Comparison of ENCODE assay signal across 23 cellular contexts in the genomic region with DNA sequence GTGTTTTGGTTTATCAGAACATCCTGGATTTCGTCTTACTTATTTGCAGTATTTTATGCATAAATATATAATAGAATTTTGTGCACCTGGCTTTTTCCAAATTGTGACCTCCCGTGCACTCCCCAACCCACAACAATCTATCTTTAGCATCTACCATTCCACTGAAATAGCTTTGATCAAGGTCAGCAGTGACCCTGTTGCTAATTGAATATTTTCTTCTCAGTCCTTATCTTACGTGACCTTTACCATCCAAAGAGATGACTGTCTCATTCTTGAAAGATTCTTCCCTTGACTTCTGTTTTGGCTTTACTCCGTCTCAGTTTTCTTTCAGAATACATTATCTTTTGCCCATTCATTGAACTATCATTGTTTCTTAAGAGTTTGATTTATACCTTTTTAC. TPM values are rescaled to one million over a fixed set of nuclear protein-coding genes. Genes with fewer than 3 reads are reported as not detected.
DNase-seq lines count a peak whose midpoint lies in the region; ATAC-seq and TF ChIP-seq lines count a peak whose summit lies in the region.
"Had no signal": no experiment of that assay in that cellular context is flagged by ENCODE, and none has a peak within 500 bp of the region (broad histone marks: within the 10 kb centered on the region; RNA-seq: fewer than 3 reads in every experiment).

No MANE protein-coding gene starts in this region.

- H3K9me3 Mint-ChIP-seq in dendritic cell treated with granulocyte-macrophage colony-stimulating factor and Interleukin-4, amounts not matched to agents 40 ng/mL and 50 ng/mL, for 4 days, result no peaks in the 10 kb centered on the region
- H3K9me3 Mint-ChIP-seq in stimulated activated memory B cell treated with anti-CD40 and anti-IgM and Interleukin-4, amounts not matched to agents 10 μg/mL and 1 μg/mL and 100 μg/mL, for 72 hours, result no peaks in the 10 kb centered on the region
- H3K9me3 Mint-ChIP-seq: CD14-positive monocyte; CD4-positive, alpha-beta T cell; CD8-positive, alpha-beta memory T cell; GM23338; H9 had no signal

- intact Hi-C loops in dendritic cell treated with granulocyte-macrophage colony-stimulating factor and Interleukin-4, amounts not matched to agents 40 ng/mL and 50 ng/mL, for 4 days (cut with micrococcal nuclease), result no loop called here
- intact Hi-C loops in psoas muscle (cut with DNase I), result no loop called here

- H3K27ac Mint-ChIP-seq in dendritic cell treated with granulocyte-macrophage colony-stimulating factor and Interleukin-4, amounts not matched to agents 40 ng/mL and 50 ng/mL, for 4 days, result peak overlapping the region; percentile 36
- peak overlapping the region; percentile 28 for H3K27ac Mint-ChIP-seq in stimulated activated memory B cell treated with anti-CD40 and anti-IgM and Interleukin-4, amounts not matched to agents 10 μg/mL and 1 μg/mL and 100 μg/mL, for 72 hours
- H3K27ac Mint-ChIP-seq: CD4-positive, alpha-beta T cell; H9 had no signal

- no peak overlapping the region for H3K4me3 Mint-ChIP-seq in dendritic cell treated with granulocyte-macrophage colony-stimulating factor and Interleukin-4, amounts not matched to agents 40 ng/mL and 50 ng/mL, for 4 days
- H3K4me3 Mint-ChIP-seq in stimulated activated memory B cell treated with anti-CD40 and anti-IgM and Interleukin-4, amounts not matched to agents 10 μg/mL and 1 μg/mL and 100 μg/mL, for 72 hours, result no peak overlapping the region
- H3K4me3 Mint-ChIP-seq: CD14-positive monocyte; CD4-positive, alpha-beta T cell; GM23338; H9 had no signal

- no peaks in the 10 kb centered on the region for H3K9me3 ChIP-seq in psoas muscle
- H3K9me3 ChIP-seq: A549, BE2C had no signal

- H3K36me3 ChIP-seq in psoas muscle (ENCODE audit: insufficient read depth in 1 of 2, low read depth in 1 of 2), result no peaks in the 10 kb centered on the region
- H3K36me3 ChIP-seq: BE2C had no signal

- H3K27me3 Mint-ChIP-seq in dendritic cell treated with granulocyte-macrophage colony-stimulating factor and Interleukin-4, amounts not matched to agents 40 ng/mL and 50 ng/mL, for 4 days, result no peaks in the 10 kb centered on the region
- no peaks in the 10 kb centered on the region for H3K27me3 Mint-ChIP-seq in stimulated activated memory B cell treated with anti-CD40 and anti-IgM and Interleukin-4, amounts not matched to agents 10 μg/mL and 1 μg/mL and 100 μg/mL, for 72 hours
- H3K27me3 Mint-ChIP-seq: CD4-positive, alpha-beta T cell; CD8-positive, alpha-beta memory T cell had no signal

- H3K27me3 ChIP-seq in psoas muscle (ENCODE audit: insufficient read depth in 3 of 3, low read length in 2 of 3), result no peaks in the 10 kb centered on the region
- H3K27me3 ChIP-seq: BE2C; BLaER1 treated with 17β-estradiol and CSF1 and Interleukin-3, amounts not matched to agents 10 nM and 100 nM had no signal

- no peak for TF ChIP-seq CTCF in psoas muscle (IDR thresholded peaks at IDR 0.05)

- no peak overlapping the region for H3K4me3 ChIP-seq in psoas muscle
- H3K4me3 ChIP-seq: A549; BLaER1 treated with 17β-estradiol and CSF1 and Interleukin-3, amounts not matched to agents 10 nM and 100 nM; GM23338 had no signal

- H3K4me1 Mint-ChIP-seq in dendritic cell treated with granulocyte-macrophage colony-stimulating factor and Interleukin-4, amounts not matched to agents 40 ng/mL and 50 ng/mL, for 4 days (ENCODE audit: low read depth), result peaks cover 17% of the 10 kb centered on the region
- peaks cover 53% of the 10 kb centered on the region for H3K4me1 Mint-ChIP-seq in stimulated activated memory B cell treated with anti-CD40 and anti-IgM and Interleukin-4, amounts not matched to agents 10 μg/mL and 1 μg/mL and 100 μg/mL, for 72 hours

- DNase-seq in SK-N-DZ (ENCODE audit: low spot score) (peak; percentile 8), psoas muscle (no peak), cerebellum (ENCODE audit: low spot score) (no peak), T-helper 1 cell (no peak)
- DNase-seq in activated CD8-positive, alpha-beta memory T cell treated with anti-CD3 and anti-CD28 coated beads, Interleukin-2, amount 50 U/mL, for 48 hours, result no peak
- DNase-seq: 8988T; ACHN; AML-193; BE2C; CD4-positive, alpha-beta T cell; CD8-positive, alpha-beta memory T cell; DMS 273 treated with DMSO at 0.1 percent for 48 hours; DMS79; EL; GDM1; H9 had no signal

- peaks cover 66% of the 10 kb centered on the region for H3K4me1 ChIP-seq in psoas muscle
- H3K4me1 ChIP-seq: BE2C; BLaER1 treated with 17β-estradiol and CSF1 and Interleukin-3, amounts not matched to agents 10 nM and 100 nM had no signal

- peak; percentile 42 to 62 (median 49) for ATAC-seq in psoas muscle
- ATAC-seq in stimulated activated memory B cell treated with anti-CD40 and anti-IgM and Interleukin-4, amounts not matched to agents 10 μg/mL and 1 μg/mL and 100 μg/mL, for 72 hours, result no peak
- ATAC-seq: A549, GM23338, HCT116 had no signal

- 42 to 57% (median 48%) methylated on average over 4 of the region's 4 CpGs for WGBS in psoas muscle, 3 donors

- H3K36me3 Mint-ChIP-seq in dendritic cell treated with granulocyte-macrophage colony-stimulating factor and Interleukin-4, amounts not matched to agents 40 ng/mL and 50 ng/mL, for 4 days (ENCODE audit: low read depth), result peaks cover 14% of the 10 kb centered on the region
- peaks cover 19% of the 10 kb centered on the region for H3K36me3 Mint-ChIP-seq in stimulated activated memory B cell treated with anti-CD40 and anti-IgM and Interleukin-4, amounts not matched to agents 10 μg/mL and 1 μg/mL and 100 μg/mL, for 72 hours

- no peak overlapping the region for H3K27ac ChIP-seq in psoas muscle
- H3K27ac ChIP-seq: A549; BLaER1 treated with 17β-estradiol and CSF1 and Interleukin-3, amounts not matched to agents 10 nM and 100 nM had no signal

RNA-seq across cellular contexts. Expression of gene NDUFS4, which starts 18.4 kb away (rescaled TPM):
- 187 and 238 TPM in 2 replicates for polyA plus RNA-seq in SK-N-DZ (2014; cell fraction: cytosol; rRNA removed)
- polyA plus RNA-seq in SK-N-DZ (2014; cell fraction: nucleus; rRNA removed), result 132 and 205 TPM in 2 replicates
- 100 to 1,000 TPM; 103 to 202 (median 153) TPM for total RNA-seq in psoas muscle
- polyA plus RNA-seq in psoas muscle, result 100 to 1,000 TPM; 103 to 250 (median 211) TPM
- total RNA-seq in cerebellum, result 55.9 TPM
